Comparison of ENCODE assay signal across 20 cellular contexts in genomic region chr5:149697001-149697400, GRCh38. TPM values are rescaled to one million over a fixed set of nuclear protein-coding genes. Genes with fewer than 3 reads are reported as not detected.
DNase-seq lines count a peak whose midpoint lies in the region; ATAC-seq, FAIRE-seq and TF ChIP-seq lines count a peak whose summit lies in the region.
"Had no signal": no experiment of that assay in that cellular context is flagged by ENCODE, and none has a peak within 500 bp of the region (broad histone marks: within the 10 kb centered on the region; RNA-seq: fewer than 3 reads in every experiment).

No MANE protein-coding gene starts in this region.

- no peak overlapping the region for H3K4me3 ChIP-seq in K562
- H3K4me3 ChIP-seq: esophagus muscularis mucosa, right atrium auricular region had no signal

- TF ChIP-seq CTCF in K562 (IDR thresholded peaks at IDR 0.05 in 2 of 3, conservative IDR thresholded peaks at IDR 0.05 in 1 of 3; ENCODE audit: insufficient read depth in 2 of 3, low read depth in 1 of 3, low read length in 3 of 3), result no peak

- no peak overlapping the region for H3K4me2 ChIP-seq in K562 (ENCODE audit: insufficient read depth, low read length)

- no TSS peak for BruUV-seq in K562 (replicated peaks; lab: Mats Ljungman, UMichigan)

- no peaks in the 10 kb centered on the region for H3K27me3 ChIP-seq in K562 (ENCODE audit: control insufficient read depth in 2 of 2, insufficient read depth in 2 of 2, low read length in 2 of 2)
- H3K27me3 ChIP-seq: esophagus muscularis mucosa, right atrium auricular region had no signal

- no peaks in the 10 kb centered on the region for H4K20me1 ChIP-seq in K562 (replicated peaks; ENCODE audit: control insufficient read depth, insufficient read depth, low read length)

- H3K9ac ChIP-seq in K562 (ENCODE audit: insufficient read depth in 1 of 2, low read depth in 2 of 2, low read length in 2 of 2), result no peak overlapping the region

- no peak for TF ChIP-seq EP300 in K562 (IDR thresholded peaks at IDR 0.05; ENCODE audit: low read length)

- FAIRE-seq in K562 (lab: Jason Lieb, UNC), result no peak

- H3K36me3 ChIP-seq in K562 (ENCODE audit: control insufficient read depth, insufficient read depth, low read length), result no peaks in the 10 kb centered on the region
- H3K36me3 ChIP-seq: esophagus muscularis mucosa, right atrium auricular region had no signal

- ATAC-seq in K562 (no peak), Right ventricle myocardium inferior (no peak)
- ATAC-seq: activated CD8-positive, alpha-beta memory T cell treated with anti-CD3 and anti-CD28 coated beads, Interleukin-2, amount 10 ng/mL, durations not matched to agents 7 days and 5 days; natural killer cell treated with Interleukin-12 subunit alpha and Interleukin-12 subunit beta and Interleukin-15 and Interleukin-18, amount 100 ng/mL, for 72 hours; stimulated activated naive CD8-positive, alpha-beta T cell treated with anti-CD3 and anti-CD28 coated beads, Interleukin-15, Interleukin-2, amounts not matched to agents 100 U/mL and 50 U/mL, for 24 hours had no signal

- H2AFZ ChIP-seq in K562 (ENCODE audit: low read depth, low read length), result no peak overlapping the region

- H3K79me2 ChIP-seq in K562 (ENCODE audit: control insufficient read depth, insufficient read depth, low read length), result no peaks in the 10 kb centered on the region

- 24% methylated on average over 4 of the region's 4 CpGs for WGBS in K562 (ENCODE audit: insufficient coverage, low coverage, missing lambda C conversion rate)

- POLR2A ChIA-PET in K562 (lab: Yijun Ruan, JAX), result no interaction called here

- intact Hi-C loops in K562 (cut with micrococcal nuclease) (no loop called here), Right ventricle myocardium inferior (cut with DNase I) (no loop called here)

- DNase-seq in EL, result peak; percentile 46
- DNase-seq in LoVo (ENCODE audit: low spot score), result peak; percentile 56
- DNase-seq in K562 (ENCODE audit: extremely low read depth in 1 of 4, low spot score in 3 of 4), result no peak
- DNase-seq in iris pigment epithelial cell (ENCODE audit: low read depth), result peak; percentile 49
- DNase-seq in SIG-M5 (lab: John Stamatoyannopoulos, UW), result no peak
- DNase-seq in GM03348 (ENCODE audit: low spot score), result no peak
- no peak for DNase-seq in NCI-H1105 treated with DMSO at 0.1 percent for 48 hours (lab: John Stamatoyannopoulos, UW)
- DNase-seq in Right ventricle myocardium inferior (ENCODE audit: missing footprints), result no peak
- DNase-seq: activated CD4-positive, alpha-beta T cell treated with anti-CD3 and anti-CD28 coated beads, Interleukin-2, amount 10 ng/mL, durations not matched to agents 24 days and 14 days; activated CD8-positive, alpha-beta memory T cell treated with anti-CD3 and anti-CD28 coated beads, Interleukin-2, amount 10 ng/mL, durations not matched to agents 7 days and 5 days; CD4-positive, alpha-beta T cell; DMS 273 treated with DMSO at 0.1 percent for 48 hours; effector CD8-positive, alpha-beta T cell; NCI-H1417 treated with DMSO at 0.1 percent for 48 hours; NCI-H526 treated with DMSO at 0.1 percent for 48 hours; stimulated activated CD4-positive, alpha-beta T cell treated with anti-CD3 and anti-CD28 coated beads, Interleukin-4, amount 100 ng/mL, for 4 hours; stimulated activated naive CD8-positive, alpha-beta T cell treated with anti-CD3 and anti-CD28 coated beads, Interleukin-15, Interleukin-2, amounts not matched to agents 100 U/mL and 50 U/mL, for 24 hours had no signal

- no peak for TF ChIP-seq POLR2A in K562 (conservative IDR thresholded peaks at IDR 0.05)

- H3K27ac ChIP-seq in K562 (ENCODE audit: extremely low read depth, low read depth, low read length), result no peak overlapping the region
- H3K27ac ChIP-seq: esophagus muscularis mucosa, right atrium auricular region had no signal

- no peak for TF ChIP-seq RAD21 in K562 (CRISPR knock-in tag; conservative IDR thresholded peaks at IDR 0.05 in 1 of 2, IDR thresholded peaks at IDR 0.05 in 1 of 2)

- CTCF ChIA-PET in K562 (lab: Yijun Ruan, JAX; ENCODE audit: low intra/inter-chr PET ratio), result no interaction called here

- peaks cover 0 to 8% of the 10 kb centered on the region in 2 experiments; a peak in 3 of 5 replicates for H3K4me1 ChIP-seq in K562 (replicated peaks in 1 of 2; ENCODE audit: control insufficient read depth in 2 of 2, insufficient read depth in 2 of 2, low read length in 2 of 2)
- H3K4me1 ChIP-seq: esophagus muscularis mucosa had no signal

- in situ Hi-C loops in K562 (cut with MboI), result no loop called here

- no peaks in the 10 kb centered on the region for H3K9me3 ChIP-seq in K562 (replicated peaks; ENCODE audit: control insufficient read depth, insufficient read depth, low read depth, low read length)
- H3K9me3 ChIP-seq: esophagus muscularis mucosa, right atrium auricular region had no signal

- H3K9me1 ChIP-seq in K562 (ENCODE audit: control insufficient read depth, insufficient read depth, low read length), result no peaks in the 10 kb centered on the region

TF ChIP-seq in K562, 482 proteins besides CTCF, POLR2A, EP300 and RAD21:
- peak; percentile 48; the same call in 1 of the 2 replicates for TF ChIP-seq FOSL1 (tag; conservative IDR thresholded peaks at IDR 0.05)
- TF ChIP-seq ZBTB43 (CRISPR knock-in tag; IDR thresholded peaks at IDR 0.05), result no peak
- peak; percentile 3; the same call in 1 of the 2 replicates for TF ChIP-seq BHLHE40 (IDR thresholded peaks at IDR 0.05; ENCODE audit: low read length)

RNA-seq across cellular contexts. Expression of gene PPARGC1B, which starts 33.1 kb away (rescaled TPM):
- total RNA-seq in K562 (2011; cell fraction: chromatin; rRNA removed; ENCODE audit: low replicate concordance), result 34.1 and 39.8 TPM in 2 replicates
- 20.5 and 21.1 TPM in 2 replicates for total RNA-seq in K562 (2011; cell fraction: nucleolus; rRNA removed)
- total RNA-seq in K562 (2011; cell fraction: nucleoplasm; rRNA removed), result 24.4 and 30.4 TPM in 2 replicates
- total RNA-seq in K562 (2014; rRNA removed) (8.6 and 10.9 TPM in 2 replicates), K562 (2014; rRNA removed; fragmentation: Illumina TruSeq; extraction: Trizol) (7.1 TPM in 2 replicates), K562 (2015; rRNA removed; fragmentation: Illumina TruSeq; extraction: Trizol) (7.3 and 8.1 TPM in 2 replicates), K562 (2021) (23.3 and 29.0 TPM in 2 replicates), Right ventricle myocardium inferior (30.1 TPM)
- polyA plus RNA-seq in K562 (2011; rRNA removed) (2.8 and 3.0 TPM in 2 replicates), K562 (2014; fragmentation: Illumina TruSeq; extraction: Trizol) (11.6 and 11.7 TPM in 2 replicates), K562 (2014; fragmentation: Nextera tagmentation; extraction: Ambion mirVana) (1 to 10 TPM; 2.5 to 6.3 TPM), K562 (2014; rRNA removed) (8.7 and 8.8 TPM in 2 replicates)
- 2.2 and 2.6 TPM in 2 replicates for polyA plus RNA-seq in K562 (2011; cell fraction: cytosol; rRNA removed)
- polyA plus RNA-seq in K562 (2011; cell fraction: nucleus; rRNA removed), result 13.0 and 17.4 TPM in 2 replicates
- 6.4 and 8.1 TPM in 2 replicates for polyA plus RNA-seq in K562 (2012)
- 7.3 and 7.7 TPM in 2 replicates for polyA minus RNA-seq in K562 (2011; rRNA and poly(A)+ RNA removed)
- 8.8 and 11.6 TPM in 2 replicates for polyA minus RNA-seq in K562 (2011; cell fraction: cytosol; rRNA and poly(A)+ RNA removed)
- polyA minus RNA-seq in K562 (2011; cell fraction: nucleus; rRNA and poly(A)+ RNA removed), result 9.4 and 10.8 TPM in 2 replicates

Comparison
In these comparisons a context has a peak if more than half of its experiments do, and no peak if none do; other contexts are left out.
1. DNase-seq: peak in EL (single experiment), LoVo (single experiment) and iris pigment epithelial cell (single experiment); none in K562 (0 of 4), SIG-M5 (single experiment), GM03348 (single experiment), NCI-H1105 treated with DMSO at 0.1 percent for 48 hours (single experiment) and Right ventricle myocardium inferior (single experiment).